In the genomic region with DNA sequence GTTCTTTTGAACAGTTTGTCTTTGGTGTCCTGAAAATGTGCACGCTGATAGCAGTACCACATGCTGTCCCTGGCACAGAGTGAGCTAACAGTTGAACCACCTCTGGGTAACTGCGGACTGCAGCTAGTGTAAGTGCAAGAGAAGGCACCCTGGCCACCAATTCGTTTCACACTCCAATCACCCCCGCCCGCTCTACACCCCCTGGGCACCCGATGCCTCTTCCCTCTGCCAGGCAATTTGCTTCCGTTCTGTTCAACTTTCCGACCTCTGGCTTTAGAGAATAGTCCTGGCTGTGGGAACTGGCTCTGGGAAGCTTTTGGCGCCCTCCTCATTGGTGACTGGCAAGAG, we compare ENCODE assay signal across 8 cellular contexts. TPM values are rescaled to one million over a fixed set of nuclear protein-coding genes. Genes with fewer than 3 reads are reported as not detected.
DNase-seq lines count a peak whose midpoint lies in the region; ATAC-seq and TF ChIP-seq lines count a peak whose summit lies in the region.

No MANE protein-coding gene starts in this region.

- TF ChIP-seq CTCF in A673 (conservative IDR thresholded peaks at IDR 0.05; ENCODE audit: low read depth, low read length): no peak
- TF ChIP-seq CTCF in foreskin keratinocyte (conservative IDR thresholded peaks at IDR 0.05): no peak
- no peak for TF ChIP-seq CTCF in gastrocnemius medialis (IDR thresholded peaks at IDR 0.05 in 4 of 5, conservative IDR thresholded peaks at IDR 0.05 in 1 of 5)

- peak; percentile 13 for ATAC-seq in GM19328 (IDR thresholded peaks at IDR 0.05; ENCODE audit: unreplicated experiment)
- peak; percentile 18 for ATAC-seq in HG03442 (IDR thresholded peaks at IDR 0.05; ENCODE audit: unreplicated experiment)
- ATAC-seq in foreskin keratinocyte: peak; percentile 28
- no peak for ATAC-seq in gastrocnemius medialis

- H3K4me3 ChIP-seq in A673 (ENCODE audit: low read depth, low read length, poor library complexity, severe bottlenecking) (peak overlapping the region; percentile 53), gastrocnemius medialis (peak overlapping the region; percentile 44 to 59 (median 57))

- BruUV-seq in A673 (replicated peaks; lab: Mats Ljungman, UMichigan): no TSS peak

- H3K27ac ChIP-seq in A673 (ENCODE audit: low read depth, low read length, poor library complexity, severe bottlenecking) (no peak overlapping the region), foreskin keratinocyte (no peak overlapping the region), gastrocnemius medialis (no peak overlapping the region)

- no peaks in the 10 kb centered on the region for H3K9me3 ChIP-seq in A673 (ENCODE audit: low read depth, low read length, poor library complexity, severe bottlenecking)
- no peaks in the 10 kb centered on the region for H3K9me3 ChIP-seq in gastrocnemius medialis

- H3K36me3 ChIP-seq in A673 (ENCODE audit: insufficient read depth, low read length, poor library complexity, severe bottlenecking) (no peaks in the 10 kb centered on the region), gastrocnemius medialis (no peaks in the 10 kb centered on the region)

- DNase-seq in A673 (ENCODE audit: low spot score) (peak; percentile 3), activated T-cell treated with anti-CD3 and anti-CD28 coated beads for 4 hours (peak; percentile 30), foreskin keratinocyte (no peak), gastrocnemius medialis (no peak), NCI-H226 (no peak), NCI-H1417 treated with DMSO at 0.1 percent for 48 hours (lab: John Stamatoyannopoulos, UW) (no peak)

- peaks cover 8% of the 10 kb centered on the region for H3K4me1 ChIP-seq in A673 (ENCODE audit: insufficient read depth, low read length, poor library complexity, severe bottlenecking)
- no peaks in the 10 kb centered on the region for H3K4me1 ChIP-seq in foreskin keratinocyte
- H3K4me1 ChIP-seq in gastrocnemius medialis: peaks cover 6 to 13% of the 10 kb centered on the region in 2 donors

- peaks cover 65% of the 10 kb centered on the region for H3K27me3 ChIP-seq in A673 (replicated peaks; ENCODE audit: insufficient read depth, low read depth, low read length, poor library complexity)
- peaks cover 11% of the 10 kb centered on the region for H3K27me3 ChIP-seq in foreskin keratinocyte
- H3K27me3 ChIP-seq in gastrocnemius medialis: peaks cover 0 to 5% (median 0%) of the 10 kb centered on the region in 3 donors

- no peak for TF ChIP-seq POLR2A in gastrocnemius medialis (IDR thresholded peaks at IDR 0.05)

- CTCF ChIA-PET in A673 (lab: Charles Lee): no interaction called here

- intact Hi-C loops in A673 (cut with micrococcal nuclease; ENCODE audit: unreplicated experiment) (no loop called here), gastrocnemius medialis (cut with DNase I; ENCODE audit: low total_unique reads) (no loop called here)

- in situ Hi-C loops in gastrocnemius medialis (cut with MboI; ENCODE audit: low sequenced_read_pairs in 4 of 4): no loop called here

- POLR2A ChIA-PET in A673 (lab: Charles Lee; ENCODE audit: low non-redundant PET): no interaction called here

RNA-seq across cellular contexts. Expression of gene DOCK10, which starts 1.4 kb away (rescaled TPM):
- total RNA-seq in A673 (2021): 5.1 and 6.1 TPM in 2 replicates
- 8.7 and 9.8 TPM in 2 replicates for total RNA-seq in foreskin keratinocyte
- polyA plus RNA-seq in foreskin keratinocyte: 1.9 and 2.3 TPM in 2 replicates
- total RNA-seq in gastrocnemius medialis: 1 to 10 TPM in 3 of 4 donors, under 1 TPM in 1; 0.97 to 1.9 (median 1.4) TPM

Comparison
In these comparisons a context has a peak if more than half of its experiments do, and no peak if none do; other contexts are left out.
1. DNase-seq: peak in A673 (single experiment) and activated T-cell treated with anti-CD3 and anti-CD28 coated beads for 4 hours (single experiment); none in foreskin keratinocyte (0 of 2), gastrocnemius medialis (0 of 2), NCI-H226 (single experiment) and NCI-H1417 treated with DMSO at 0.1 percent for 48 hours (single experiment).
2. ATAC-seq: peak in GM19328 (single experiment), HG03442 (single experiment) and foreskin keratinocyte (single experiment); none in gastrocnemius medialis (0 of 2).